In the genomic region with DNA sequence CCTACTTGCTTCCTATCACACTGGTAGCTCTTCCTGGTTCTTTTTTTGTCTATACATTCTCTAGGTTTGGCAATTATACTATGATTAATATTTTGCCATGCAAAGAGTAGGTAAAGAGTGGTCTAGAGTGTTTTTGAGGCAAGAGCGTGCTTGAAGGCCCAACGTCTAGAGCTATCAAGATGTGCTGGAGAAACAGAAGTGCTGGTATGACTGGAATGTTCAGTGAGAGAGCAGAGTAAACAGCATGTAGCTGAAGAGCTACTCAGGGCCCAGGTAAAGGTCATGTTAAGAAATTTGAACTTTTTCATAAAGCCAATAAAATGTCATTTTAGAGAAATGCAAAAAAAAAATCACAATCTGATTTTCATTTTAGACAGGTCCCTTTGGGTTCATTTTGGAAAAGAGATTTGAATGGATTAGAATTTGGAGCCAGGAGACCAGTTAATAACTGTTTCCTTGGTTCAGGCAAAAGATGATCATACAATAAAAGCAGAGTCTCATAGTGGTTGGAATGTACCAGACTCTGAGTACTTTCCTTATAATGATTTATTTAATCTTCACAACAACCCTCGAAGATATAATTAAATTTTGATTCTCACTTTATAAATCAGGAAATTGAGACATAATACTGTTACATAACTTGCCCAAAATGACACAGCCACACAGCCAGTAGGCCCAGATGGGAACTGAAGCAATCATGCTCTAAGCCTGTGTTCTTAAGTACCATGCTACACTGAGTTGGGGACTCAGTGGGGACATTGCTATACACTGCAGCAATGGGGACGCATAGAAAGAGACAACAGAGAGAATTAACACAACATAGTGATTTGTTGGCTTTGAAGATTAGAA, we compare ENCODE assay signal across 18 cellular contexts.
"Had no signal": no experiment of that assay in that cellular context is flagged by ENCODE, and none has a peak within 500 bp of the region (broad histone marks: within the 10 kb centered on the region; RNA-seq: fewer than 3 reads in every experiment).

No MANE protein-coding gene starts in this region.

- H3K4me3 Mint-ChIP-seq: natural killer cell treated with Interleukin-12 subunit alpha and Interleukin-12 subunit beta and Interleukin-15 and Interleukin-18, amount 100 ng/mL, for 72 hours; T-helper 17 cell had no signal

- H3K27me3 Mint-ChIP-seq: natural killer cell treated with Interleukin-12 subunit alpha and Interleukin-12 subunit beta and Interleukin-15 and Interleukin-18, amount 100 ng/mL, for 72 hours; T-helper 17 cell had no signal

- H3K36me3 ChIP-seq: brain microvascular endothelial cell, prostate gland, spleen, suprapubic skin had no signal

- H3K4me3 ChIP-seq: mucosa of descending colon, prostate gland, spleen, suprapubic skin had no signal

- H3K36me3 Mint-ChIP-seq: natural killer cell treated with Interleukin-12 subunit alpha and Interleukin-12 subunit beta and Interleukin-15 and Interleukin-18, amount 100 ng/mL, for 72 hours had no signal

- ATAC-seq: activated CD4-positive, CD25-positive, alpha-beta regulatory T cell treated with anti-CD3 and anti-CD28 coated beads, Interleukin-2, amount 50 U/mL, for 24 hours; esophagus mucosa; mucosa of descending colon; natural killer cell treated with Interleukin-12 subunit alpha and Interleukin-12 subunit beta and Interleukin-15 and Interleukin-18, amount 100 ng/mL, for 72 hours; sciatic nerve; stimulated activated naive CD8-positive, alpha-beta T cell treated with anti-CD3 and anti-CD28 coated beads, Interleukin-15, Interleukin-2, amounts not matched to agents 100 U/mL and 50 U/mL, for 24 hours; T-helper 17 cell had no signal

- H3K27me3 ChIP-seq: brain microvascular endothelial cell, spleen, suprapubic skin had no signal

- H3K9me3 Mint-ChIP-seq: activated T-helper 2 cell treated with anti-CD3 and anti-CD28 coated beads, Interferon-gamma antibody, Interleukin-2, Interleukin-4, amounts not matched to agents 10 μg/mL and 5 μg/mL and 100 μg/mL, durations not matched to agents 14 hours and 24 hours and 36 hours had no signal

- DNase-seq: activated naive CD4-positive, alpha-beta T cell treated with anti-CD3 and anti-CD28 coated beads, Interleukin-2, amount 50 U/mL, for 16 hours; brain microvascular endothelial cell; mucosa of descending colon; occipital lobe; spleen; stimulated activated CD4-positive, alpha-beta T cell treated with anti-CD3 and anti-CD28 coated beads, Interleukin-2, amount 100 ng/mL, for 24 hours; stimulated activated naive CD8-positive, alpha-beta T cell treated with anti-CD3 and anti-CD28 coated beads, Interleukin-15, Interleukin-2, amounts not matched to agents 100 U/mL and 50 U/mL, for 24 hours; T-helper 17 cell had no signal

- FAIRE-seq: endometrium, keratinocyte, urothelium cell line had no signal

- H3K9me3 ChIP-seq: mucosa of descending colon, prostate gland, spleen, suprapubic skin had no signal

- H3K4me1 ChIP-seq: prostate gland, spleen, suprapubic skin had no signal

- H3K27ac ChIP-seq: brain microvascular endothelial cell, prostate gland, spleen, suprapubic skin had no signal

- H3K27ac Mint-ChIP-seq: activated T-helper 2 cell treated with anti-CD3 and anti-CD28 coated beads, Interferon-gamma antibody, Interleukin-2, Interleukin-4, amounts not matched to agents 10 μg/mL and 5 μg/mL and 100 μg/mL, durations not matched to agents 14 hours and 24 hours and 36 hours; natural killer cell treated with Interleukin-12 subunit alpha and Interleukin-12 subunit beta and Interleukin-15 and Interleukin-18, amount 100 ng/mL, for 72 hours; T-helper 17 cell had no signal
